In the genomic region with DNA sequence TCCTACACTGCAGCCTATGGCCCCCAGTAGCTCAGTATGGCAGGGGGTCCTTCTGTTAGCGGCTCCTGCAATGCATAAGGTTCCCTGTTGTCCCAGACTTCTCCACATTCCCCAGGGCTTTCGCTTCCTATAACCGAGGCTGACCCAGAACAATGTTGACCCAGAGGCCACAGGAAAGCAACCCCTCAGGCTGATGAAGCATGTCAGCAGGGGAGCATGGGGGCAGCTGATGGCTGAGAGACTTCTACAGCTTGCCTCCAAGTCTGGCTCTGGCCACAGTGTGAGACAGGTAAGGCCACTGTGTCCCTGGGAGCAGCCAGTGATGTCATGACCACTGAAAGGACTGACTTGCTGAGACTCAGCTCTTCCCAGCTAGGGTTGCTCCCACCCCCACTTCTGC, we compare ENCODE assay signal across 29 cellular contexts. TPM values are rescaled to one million over a fixed set of nuclear protein-coding genes. Genes with fewer than 3 reads are reported as not detected.
"Had no signal": no experiment of that assay in that cellular context is flagged by ENCODE, and none has a peak within 500 bp of the region (broad histone marks: within the 10 kb centered on the region; RNA-seq: fewer than 3 reads in every experiment).

No MANE protein-coding gene starts in this region.

- H3K27me3 ChIP-seq: ascending aorta, body of pancreas had no signal

- H3K4me1 ChIP-seq: ascending aorta, body of pancreas had no signal

- DNase-seq: activated B cell treated with CpG ODN at 0.5 μM for 24 hours; activated CD4-positive, alpha-beta memory T cell treated with anti-CD3 and anti-CD28 coated beads for 36 hours; activated CD4-positive, alpha-beta T cell treated with anti-CD3 and anti-CD28 coated beads, Interleukin-2, amount 10 ng/mL, durations not matched to agents 7 days and 5 days; activated CD8-positive, alpha-beta memory T cell treated with anti-CD3 and anti-CD28 coated beads for 24 hours; activated effector memory CD4-positive, alpha-beta T cell treated with anti-CD3 and anti-CD28 coated beads, Interleukin-2, amount 50 U/mL, for 16 hours; activated naive CD4-positive, alpha-beta T cell treated with Interleukin-2 at 50 U/mL for 16 hours; activated naive CD8-positive, alpha-beta T cell treated with anti-CD3 and anti-CD28 coated beads, Interleukin-2, amount 50 U/mL, for 24 hours; activated T-cell treated with anti-CD3 and anti-CD28 coated beads, Interleukin-2, amount 50 U/mL, for 4 hours; amniotic stem cell; body of pancreas; central memory CD4-positive, alpha-beta T cell; NCI-H1092; NCI-H1417; NCI-H1930; NCI-H345; NCI-H510A; NCI-H526 treated with DMSO at 0.1 percent for 48 hours; NCI-H82; NK-92 treated with Interleukin-12 subunit alpha and Interleukin-12 subunit beta, amount 100 ng/mL, for 24 hours; OCI-M1; SHP77 had no signal

- H3K36me3 Mint-ChIP-seq: activated CD4-positive, alpha-beta memory T cell treated with anti-CD3 and anti-CD28 coated beads for 36 hours had no signal

- ATAC-seq: activated naive CD4-positive, alpha-beta T cell treated with anti-CD3 and anti-CD28 coated beads, Interleukin-2, amount 50 U/mL, for 72 hours; activated naive CD8-positive, alpha-beta T cell treated with anti-CD3 and anti-CD28 coated beads, Interleukin-2, amount 50 U/mL, for 24 hours; activated T-cell treated with anti-CD3 and anti-CD28 coated beads, Interleukin-2, amount 50 U/mL, for 4 hours; body of pancreas; Panc1 had no signal

- H3K9me3 Mint-ChIP-seq: activated B cell treated with CpG ODN at 0.5 μM for 24 hours; activated CD4-positive, alpha-beta memory T cell treated with anti-CD3 and anti-CD28 coated beads for 36 hours; activated CD4-positive, alpha-beta T cell treated with anti-CD3 and anti-CD28 coated beads, Interleukin-2, amount 10 ng/mL, durations not matched to agents 7 days and 5 days; activated naive CD8-positive, alpha-beta T cell treated with anti-CD3 and anti-CD28 coated beads, Interleukin-2, amount 50 U/mL, for 24 hours; activated T-cell treated with anti-CD3 and anti-CD28 coated beads, Interleukin-2, amount 50 U/mL, for 4 hours; T-helper 1 cell treated with Interleukin-12 subunit alpha and Interleukin-12 subunit beta and Interleukin-4 antibody, amounts not matched to agents 30 μg/mL and 1 μg/mL, for 36 hours had no signal

- H3K4me3 ChIP-seq: ascending aorta, body of pancreas had no signal

- H3K4me1 Mint-ChIP-seq: activated CD4-positive, alpha-beta T cell treated with anti-CD3 and anti-CD28 coated beads, Interleukin-2, amount 10 ng/mL, durations not matched to agents 7 days and 5 days had no signal

- H3K9me3 ChIP-seq: ascending aorta, body of pancreas had no signal

- H3K27ac Mint-ChIP-seq: activated B cell treated with CpG ODN at 0.5 μM for 24 hours; activated CD4-positive, alpha-beta memory T cell treated with anti-CD3 and anti-CD28 coated beads for 36 hours; activated CD4-positive, alpha-beta T cell treated with anti-CD3 and anti-CD28 coated beads, Interleukin-2, amount 10 ng/mL, durations not matched to agents 7 days and 5 days; activated naive CD4-positive, alpha-beta T cell treated with anti-CD3 and anti-CD28 coated beads, Interleukin-2, amount 50 U/mL, for 72 hours; activated naive CD8-positive, alpha-beta T cell treated with anti-CD3 and anti-CD28 coated beads, Interleukin-2, amount 50 U/mL, for 24 hours; T-helper 1 cell treated with Interleukin-12 subunit alpha and Interleukin-12 subunit beta and Interleukin-4 antibody, amounts not matched to agents 30 μg/mL and 1 μg/mL, for 36 hours had no signal

- H3K4me3 Mint-ChIP-seq: activated B cell treated with CpG ODN at 0.5 μM for 24 hours; activated CD4-positive, alpha-beta memory T cell treated with anti-CD3 and anti-CD28 coated beads for 36 hours; activated CD4-positive, alpha-beta T cell treated with anti-CD3 and anti-CD28 coated beads, Interleukin-2, amount 10 ng/mL, durations not matched to agents 7 days and 5 days; activated naive CD8-positive, alpha-beta T cell treated with anti-CD3 and anti-CD28 coated beads, Interleukin-2, amount 50 U/mL, for 24 hours; activated T-cell treated with anti-CD3 and anti-CD28 coated beads, Interleukin-2, amount 50 U/mL, for 4 hours; T-helper 1 cell treated with Interleukin-12 subunit alpha and Interleukin-12 subunit beta and Interleukin-4 antibody, amounts not matched to agents 30 μg/mL and 1 μg/mL, for 36 hours had no signal

- H3K27ac ChIP-seq: ascending aorta, body of pancreas, RWPE1 had no signal

- H3K27me3 Mint-ChIP-seq: activated B cell treated with CpG ODN at 0.5 μM for 24 hours; activated CD4-positive, alpha-beta T cell treated with anti-CD3 and anti-CD28 coated beads, Interleukin-2, amount 10 ng/mL, durations not matched to agents 7 days and 5 days; activated naive CD8-positive, alpha-beta T cell treated with anti-CD3 and anti-CD28 coated beads, Interleukin-2, amount 50 U/mL, for 24 hours had no signal

- H3K36me3 ChIP-seq: ascending aorta had no signal

RNA-seq across cellular contexts. Expression of a gene that starts 15.9 kb away (rescaled TPM):
- total RNA-seq: activated B cell treated with CpG ODN at 0.5 μM for 24 hours; activated CD4-positive, alpha-beta memory T cell treated with anti-CD3 and anti-CD28 coated beads for 36 hours; activated CD4-positive, alpha-beta T cell treated with anti-CD3 and anti-CD28 coated beads, Interleukin-2, amount 10 ng/mL, durations not matched to agents 7 days and 5 days; activated naive CD4-positive, alpha-beta T cell treated with anti-CD3 and anti-CD28 coated beads, Interleukin-2, amount 50 U/mL, for 72 hours; activated T-cell treated with anti-CD3 and anti-CD28 coated beads, Interleukin-2, amount 50 U/mL, for 4 hours; bronchial epithelial cell; LHCN-M2; SK-MEL-5 had no signal
